Comparison of ENCODE assay signal across 1 cellular context in genomic region chr12:6915789-6916285, GRCh38.
TF ChIP-seq lines count a peak whose summit lies in the region.

No MANE protein-coding gene starts in this region.

TF ChIP-seq in GM12878, 131 proteins besides CTCF, POLR2A, EP300 and RAD21:
- no peak for TF ChIP-seq PML (IDR thresholded peaks at IDR 0.05; ENCODE audit: low read length)
TF ChIP-seq in GM12878: peak in this region for 0.
